Comparison of ENCODE assay signal across 12 cellular contexts in the genomic region with DNA sequence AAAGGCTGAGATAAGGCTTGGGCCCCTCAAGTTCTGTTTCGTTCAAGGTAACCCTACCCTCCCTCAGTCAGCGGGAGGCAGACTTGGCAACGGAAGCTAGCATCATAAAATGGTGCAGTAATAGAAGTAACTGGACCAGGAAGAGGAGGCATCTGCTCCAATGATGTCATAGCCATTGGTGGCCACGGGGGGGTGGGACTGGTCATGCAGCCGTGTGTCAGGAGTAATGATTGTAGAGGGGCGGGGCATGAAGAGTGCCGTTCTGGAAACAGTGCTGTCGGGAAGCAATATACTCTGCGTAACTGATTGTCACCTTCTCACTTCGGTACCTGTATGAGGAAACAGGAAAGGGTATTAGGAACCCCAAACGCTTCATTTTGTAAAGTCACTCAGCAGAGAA. TPM values are rescaled to one million over a fixed set of nuclear protein-coding genes. Genes with fewer than 3 reads are reported as not detected.
DNase-seq lines count a peak whose midpoint lies in the region; ATAC-seq, FAIRE-seq and TF ChIP-seq lines count a peak whose summit lies in the region.
"Had no signal": no experiment of that assay in that cellular context is flagged by ENCODE, and none has a peak within 500 bp of the region (broad histone marks: within the 10 kb centered on the region; RNA-seq: fewer than 3 reads in every experiment).

No MANE protein-coding gene starts in this region.

- no peaks in the 10 kb centered on the region for H3K79me2 ChIP-seq in trophoblast cell (ENCODE audit: control insufficient read depth, insufficient read depth, low read length, poor library complexity)

- no peak overlapping the region for H2BK12ac ChIP-seq in trophoblast cell (ENCODE audit: low read length)

- H3K4me2 ChIP-seq in trophoblast cell (ENCODE audit: low read length) = no peak overlapping the region

- no peak overlapping the region for H4K8ac ChIP-seq in trophoblast cell (ENCODE audit: low read depth, low read length)

- no peak for FAIRE-seq in HTR-8/SVneo (lab: Jason Lieb, UNC)

- no peak overlapping the region for H3K4ac ChIP-seq in trophoblast cell (ENCODE audit: low read depth, low read length)

- H4K12ac ChIP-seq in trophoblast cell (ENCODE audit: low read depth, low read length) = no peak overlapping the region

- H2AK5ac ChIP-seq in trophoblast cell (ENCODE audit: low read length) = no peak overlapping the region

- no peak overlapping the region for H2AFZ ChIP-seq in trophoblast cell (ENCODE audit: insufficient read depth, low read length, poor library complexity)

- H3K27ac ChIP-seq in colonic mucosa (peak overlapping the region; percentile 54), trophoblast cell (ENCODE audit: low read depth, low read length) (no peak overlapping the region)
- H3K27ac ChIP-seq: coronary artery had no signal

- H3K14ac ChIP-seq in trophoblast cell (ENCODE audit: low read length) = no peak overlapping the region

- WGBS in trophoblast cell (ENCODE audit: extremely low coverage, insufficient coverage, insufficient read length) = no CpG with 5 or more reads among the region's 11 CpGs

- no peak for TF ChIP-seq CTCF in colonic mucosa (IDR thresholded peaks at IDR 0.05)

- DNase-seq in NCI-H82 (lab: John Stamatoyannopoulos, UW) (peak; percentile 64), NCI-H82 treated with DMSO at 0.1 percent for 48 hours (lab: John Stamatoyannopoulos, UW; ENCODE audit: unreplicated experiment) (no peak), LHCN-M2 (ENCODE audit: low read depth) (peak; percentile 31), colonic mucosa (peak; percentile 93), trophoblast cell (peak; percentile 39 to 52), HTR-8/SVneo (ENCODE audit: insufficient read length, low spot score) (no peak)
- DNase-seq in stimulated activated CD4-positive, alpha-beta T cell treated with anti-CD3 and anti-CD28 coated beads, Interleukin-4, amount 100 ng/mL, for 1 hour = no peak
- DNase-seq: activated naive CD4-positive, alpha-beta T cell treated with Interleukin-2 at 50 U/mL for 16 hours; midbrain; NCI-H1694 treated with DMSO at 0.1 percent for 48 hours had no signal

- intact Hi-C loops in colonic mucosa (cut with DNase I) = loop anchor here (10.0 kb wide), 1 partner anchor 230 kb away; a partner anchor contains a TSS

- ATAC-seq in HG03460 (IDR thresholded peaks at IDR 0.05; ENCODE audit: unreplicated experiment) = no peak

- H3K4me3 ChIP-seq in colonic mucosa = no peak overlapping the region
- H3K4me3 ChIP-seq in trophoblast cell (ENCODE audit: low read depth, low read length) = no peak overlapping the region
- H3K4me3 ChIP-seq: coronary artery had no signal

- H2BK120ac ChIP-seq in trophoblast cell (ENCODE audit: insufficient read depth, low read length, poor library complexity) = no peak overlapping the region

- no peaks in the 10 kb centered on the region for H3K79me1 ChIP-seq in trophoblast cell (ENCODE audit: low read length)

- H4K91ac ChIP-seq in trophoblast cell (ENCODE audit: low read depth, low read length) = no peak overlapping the region

- H3K27me3 ChIP-seq in colonic mucosa = no peaks in the 10 kb centered on the region
- H3K27me3 ChIP-seq in trophoblast cell (ENCODE audit: insufficient read depth, low read length) = no peaks in the 10 kb centered on the region

- peaks cover 1% of the 10 kb centered on the region for H3K4me1 ChIP-seq in colonic mucosa
- H3K4me1 ChIP-seq in trophoblast cell (ENCODE audit: control insufficient read depth in 1 of 2, insufficient read depth in 2 of 2, low read length in 2 of 2) = peaks cover 3 to 4% of the 10 kb centered on the region in 2 experiments

- H3K9me3 ChIP-seq in colonic mucosa (no peaks in the 10 kb centered on the region), trophoblast cell (ENCODE audit: insufficient read depth, low read depth, low read length) (peaks cover 4% of the 10 kb centered on the region)

- no peak overlapping the region for H3K18ac ChIP-seq in trophoblast cell (ENCODE audit: low read length)

- H3K23ac ChIP-seq in trophoblast cell (ENCODE audit: low read length) = no peak overlapping the region

- H3K9ac ChIP-seq in colonic mucosa (ENCODE audit: low read depth in 2 of 2, low read length in 2 of 2) (no peak overlapping the region), trophoblast cell (ENCODE audit: low read length) (no peak overlapping the region)

- H3K36me3 ChIP-seq in colonic mucosa (no peaks in the 10 kb centered on the region), trophoblast cell (ENCODE audit: control insufficient read depth in 1 of 2, insufficient read depth in 2 of 2, low read length in 2 of 2) (peaks cover 35 to 51% of the 10 kb centered on the region in 2 experiments)

- no peak overlapping the region for H2BK5ac ChIP-seq in trophoblast cell (ENCODE audit: low read depth, low read length, poor library complexity)

RNA-seq across cellular contexts. Expression of a gene that starts 6.9 kb away (rescaled TPM):
- 20.1 and 23.5 TPM in 2 replicates for total RNA-seq in LHCN-M2 (2014; rRNA removed)
- 20.2 TPM for polyA plus RNA-seq in LHCN-M2 (2012)
- total RNA-seq in colonic mucosa = 10 to 100 TPM; 23.5 to 32.7 TPM
- polyA plus RNA-seq in trophoblast cell (2013) = 18.1 and 18.4 TPM in 2 replicates

RNA-seq across cellular contexts. Expression of a gene that starts 20.9 kb away (rescaled TPM):
- 7.9 and 10.4 TPM in 2 replicates for total RNA-seq in LHCN-M2 (2014; rRNA removed)
- 7.8 TPM for polyA plus RNA-seq in LHCN-M2 (2012)
- total RNA-seq in colonic mucosa = 10 to 100 TPM; 10.5 to 15.7 TPM
- polyA plus RNA-seq in trophoblast cell (2013) = 19.5 and 19.6 TPM in 2 replicates

RNA-seq across cellular contexts. Expression of a gene that starts 53.9 kb away (rescaled TPM):
- total RNA-seq in LHCN-M2 (2014; rRNA removed) (22.9 and 25.3 TPM in 2 replicates), colonic mucosa (10 to 100 TPM; 48.1 to 59.4 TPM)
- polyA plus RNA-seq in LHCN-M2 (2012) = 14.9 TPM
- polyA plus RNA-seq in trophoblast cell (2013) = 21.7 and 22.9 TPM in 2 replicates

Comparison
In these comparisons a context has a peak if more than half of its experiments do, and no peak if none do; other contexts are left out.
1. DNase-seq: peak in NCI-H82 (single experiment), LHCN-M2 (single experiment), colonic mucosa (single experiment) and trophoblast cell (2 of 2); none in NCI-H82 treated with DMSO at 0.1 percent for 48 hours (single experiment), stimulated activated CD4-positive, alpha-beta T cell treated with anti-CD3 and anti-CD28 coated beads, Interleukin-4, amount 100 ng/mL, for 1 hour (single experiment) and HTR-8/SVneo (single experiment).